In the genomic region with DNA sequence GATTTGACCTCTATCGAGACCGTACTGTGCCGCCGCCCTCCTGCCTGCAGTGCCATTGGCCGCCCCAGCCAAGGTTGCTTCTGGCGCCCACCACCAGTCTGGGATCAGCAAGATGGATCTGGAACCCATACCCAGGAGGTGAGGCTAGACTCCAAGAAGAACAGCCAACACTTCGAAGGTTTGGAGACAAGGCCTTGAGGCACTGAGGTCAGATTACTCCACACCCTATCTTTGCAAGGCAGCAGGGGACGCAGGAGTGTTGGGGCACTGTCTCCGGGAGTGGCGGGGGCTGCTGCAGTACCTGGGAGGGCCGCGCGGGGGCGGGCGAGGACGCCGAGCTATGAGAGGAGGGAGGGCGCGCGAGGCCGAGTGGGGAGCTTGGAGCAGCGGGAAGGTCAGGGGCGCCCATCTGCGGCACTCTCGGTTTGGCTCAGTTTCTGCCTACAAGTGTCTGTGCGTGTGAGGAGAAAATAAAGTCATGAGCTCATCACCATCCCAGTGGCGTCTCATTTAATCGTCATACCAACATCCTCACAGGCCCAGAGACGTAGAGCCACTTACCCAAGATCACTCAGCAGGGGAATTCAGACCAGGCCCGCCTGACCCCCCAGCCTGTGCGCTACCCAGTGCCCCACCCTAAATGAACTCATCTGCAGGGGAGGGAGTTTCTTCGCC, we compare ENCODE assay signal across 8 cellular contexts. TPM values are rescaled to one million over a fixed set of nuclear protein-coding genes. Genes with fewer than 3 reads are reported as not detected.
DNase-seq lines count a peak whose midpoint lies in the region; ATAC-seq, FAIRE-seq and TF ChIP-seq lines count a peak whose summit lies in the region.

No MANE protein-coding gene starts in this region.

- ATAC-seq in HG03039 (IDR thresholded peaks at IDR 0.05; ENCODE audit: unreplicated experiment) = peak; percentile 78
- peak; percentile 91 for ATAC-seq in naive B cell (ENCODE audit: low read depth in 2 of 2)
- ATAC-seq in stimulated activated naive B cell treated with anti-CD40 and anti-IgM and Interleukin-4, amounts not matched to agents 10 μg/mL and 1 μg/mL and 100 μg/mL, for 72 hours (replicated peaks) = peak; percentile 91 to 93

- no peak overlapping the region for H3K4me2 ChIP-seq in endothelial cell of umbilical vein (ENCODE audit: insufficient read depth, low read length)

- H3K9me3 ChIP-seq in endothelial cell of umbilical vein (replicated peaks; ENCODE audit: control insufficient read depth, insufficient read depth, low read length) = no peaks in the 10 kb centered on the region

- POLR2A ChIA-PET in endothelial cell of umbilical vein (lab: Charles Lee) = no interaction called here

- H3K27me3 Mint-ChIP-seq in naive B cell = peaks cover 0 to 7% (median 5%) of the 10 kb centered on the region in 3 donors
- H3K27me3 Mint-ChIP-seq in stimulated activated naive B cell treated with anti-CD40 and anti-IgM and Interleukin-4, amounts not matched to agents 10 μg/mL and 1 μg/mL and 100 μg/mL, for 72 hours = peaks cover 11 to 13% of the 10 kb centered on the region in 2 donors

- intact Hi-C loops in endothelial cell of umbilical vein (cut with micrococcal nuclease) = no loop called here

- H3K9ac ChIP-seq in endothelial cell of umbilical vein (replicated peaks; ENCODE audit: extremely low read depth, insufficient read depth, low read length) = no peak overlapping the region

- no peaks in the 10 kb centered on the region for H3K9me1 ChIP-seq in endothelial cell of umbilical vein (replicated peaks; ENCODE audit: control insufficient read depth, extremely low read depth, insufficient read depth, low read length)

- H3K36me3 Mint-ChIP-seq in naive B cell = no peaks in the 10 kb centered on the region
- H3K36me3 Mint-ChIP-seq in stimulated activated naive B cell treated with anti-CD40 and anti-IgM and Interleukin-4, amounts not matched to agents 10 μg/mL and 1 μg/mL and 100 μg/mL, for 72 hours = no peaks in the 10 kb centered on the region

- BruUV-seq in endothelial cell of umbilical vein (replicated peaks; lab: Mats Ljungman, UMichigan) = no TSS peak

- no peaks in the 10 kb centered on the region for H3K4me1 ChIP-seq in endothelial cell of umbilical vein (ENCODE audit: control insufficient read depth, extremely low read depth, insufficient read depth, low read length)

- no peaks in the 10 kb centered on the region for H3K79me2 ChIP-seq in endothelial cell of umbilical vein (ENCODE audit: control insufficient read depth, insufficient read depth, low read length)

- no peak overlapping the region for H3K4me3 ChIP-seq in endothelial cell of umbilical vein (replicated peaks in 1 of 3; ENCODE audit: insufficient read depth in 1 of 3, low read depth in 1 of 3, low read length in 3 of 3)

- H3K27ac ChIP-seq in endothelial cell of umbilical vein (ENCODE audit: insufficient read depth, low read depth, low read length) = no peak overlapping the region

- no peaks in the 10 kb centered on the region for H4K20me1 ChIP-seq in endothelial cell of umbilical vein (replicated peaks; ENCODE audit: control insufficient read depth, extremely low read depth, insufficient read depth, low read length)

- H2AFZ ChIP-seq in endothelial cell of umbilical vein (ENCODE audit: low read depth, low read length) = no peak overlapping the region

- dilution Hi-C loops in endothelial cell of umbilical vein (cut with MboI; ENCODE audit: extremely low pct_ligation_motif_present, low sequenced_read_pairs) = no loop called here

- peak; percentile 90 to 94 for TF ChIP-seq CTCF in endothelial cell of umbilical vein (IDR thresholded peaks at IDR 0.05; ENCODE audit: extremely low read depth in 1 of 2, insufficient read depth in 1 of 2, low read depth in 1 of 2, low read length in 2 of 2)

- no peaks in the 10 kb centered on the region for H3K9me3 Mint-ChIP-seq in naive B cell
- no peaks in the 10 kb centered on the region for H3K9me3 Mint-ChIP-seq in stimulated activated naive B cell treated with anti-CD40 and anti-IgM and Interleukin-4, amounts not matched to agents 10 μg/mL and 1 μg/mL and 100 μg/mL, for 72 hours

- CTCF ChIA-PET in endothelial cell of umbilical vein (lab: Charles Lee) = interaction anchor here (0.5 to 5.1 kb wide), 35 partner anchors 8 to 380 kb away, joined by 3 to 64 read pairs (median 4); a partner anchor contains a TSS

- H3K4me1 Mint-ChIP-seq in naive B cell = peaks cover 14 to 22% (median 15%) of the 10 kb centered on the region in 3 donors
- H3K4me1 Mint-ChIP-seq in stimulated activated naive B cell treated with anti-CD40 and anti-IgM and Interleukin-4, amounts not matched to agents 10 μg/mL and 1 μg/mL and 100 μg/mL, for 72 hours = peaks cover 17 to 24% of the 10 kb centered on the region in 2 donors

- peak; percentile 89 for FAIRE-seq in endothelial cell of umbilical vein (lab: Jason Lieb, UNC)

- H3K4me3 Mint-ChIP-seq in naive B cell = peak overlapping the region; percentile 26 to 80 (median 62)
- peak overlapping the region; percentile 26 to 71 for H3K4me3 Mint-ChIP-seq in stimulated activated naive B cell treated with anti-CD40 and anti-IgM and Interleukin-4, amounts not matched to agents 10 μg/mL and 1 μg/mL and 100 μg/mL, for 72 hours

- DNase-seq in NCI-H1417 (lab: John Stamatoyannopoulos, UW) = peak; percentile 10 to 61 (median 28)
- DNase-seq in NCI-H1417 treated with DMSO at 0.1 percent for 48 hours (lab: John Stamatoyannopoulos, UW) = no peak
- DNase-seq in NOMO-1 treated with DMSO at 0.1 percent for 48 hours (lab: John Stamatoyannopoulos, UW; ENCODE audit: unreplicated experiment) = peak; percentile 75
- peak; percentile 60 to 93 (median 82) for DNase-seq in activated CD8-positive, alpha-beta memory T cell treated with anti-CD3 and anti-CD28 coated beads for 48 hours (ENCODE audit: low read depth in 2 of 3, low spot score in 2 of 3)
- peak; percentile 47 for DNase-seq in endothelial cell of umbilical vein (ENCODE audit: low read depth, low spot score)
- peak; percentile 74 for DNase-seq in naive B cell
- DNase-seq in stimulated activated naive B cell treated with anti-CD40 and anti-IgM and Interleukin-4, amounts not matched to agents 10 μg/mL and 1 μg/mL and 100 μg/mL, for 72 hours = peak; percentile 81

- H3K27me3 ChIP-seq in endothelial cell of umbilical vein (ENCODE audit: control insufficient read depth in 2 of 2, insufficient read depth in 2 of 2, low read length in 2 of 2) = peaks cover 7 to 13% of the 10 kb centered on the region in 2 experiments

- H3K27ac Mint-ChIP-seq in naive B cell = peak overlapping the region; percentile 37 to 88 (median 80)
- peak overlapping the region; percentile 67 for H3K27ac Mint-ChIP-seq in stimulated activated naive B cell treated with anti-CD40 and anti-IgM and Interleukin-4, amounts not matched to agents 10 μg/mL and 1 μg/mL and 100 μg/mL, for 72 hours

- H3K36me3 ChIP-seq in endothelial cell of umbilical vein (ENCODE audit: control insufficient read depth in 2 of 2, extremely low read depth in 1 of 2, insufficient read depth in 2 of 2, low read length in 2 of 2) = no peaks in the 10 kb centered on the region

- TF ChIP-seq POLR2A in endothelial cell of umbilical vein (IDR thresholded peaks at IDR 0.05; ENCODE audit: low read depth, low read length) = no peak

TF ChIP-seq in endothelial cell of umbilical vein, 7 proteins besides CTCF, POLR2A, EP300 and RAD21:
- TF ChIP-seq FOS (IDR thresholded peaks at IDR 0.05; ENCODE audit: borderline replicate concordance, insufficient read depth, low read length) (no peak), MYC (IDR thresholded peaks at IDR 0.05; ENCODE audit: low read depth, low read length) (no peak), GATA2 (IDR thresholded peaks at IDR 0.05; ENCODE audit: insufficient read depth, insufficient read length, low read depth, low read length) (no peak), EZH2 (IDR thresholded peaks at IDR 0.05; ENCODE audit: borderline replicate concordance, low read depth, low read length, severe bottlenecking) (no peak), JUN (IDR thresholded peaks at IDR 0.05; ENCODE audit: borderline replicate concordance, insufficient read depth, insufficient read length, low read depth) (no peak), POLR2AphosphoS5 (IDR thresholded peaks at IDR 0.05; ENCODE audit: insufficient read depth, low read depth, low read length) (no peak)
- TF ChIP-seq, protein P1, sequence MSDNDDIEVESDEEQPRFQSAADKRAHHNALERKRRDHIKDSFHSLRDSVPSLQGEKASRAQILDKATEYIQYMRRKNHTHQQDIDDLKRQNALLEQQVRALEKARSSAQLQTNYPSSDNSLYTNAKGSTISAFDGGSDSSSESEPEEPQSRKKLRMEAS (IDR thresholded peaks at IDR 0.05; ENCODE audit: insufficient read depth, insufficient read length) = no peak

RNA-seq across cellular contexts. Expression of a gene that starts 20.5 kb away (rescaled TPM):
- total RNA-seq in endothelial cell of umbilical vein = not detected in 2 replicates
- polyA plus RNA-seq in endothelial cell of umbilical vein = not detected in 2 replicates
- polyA plus RNA-seq in endothelial cell of umbilical vein (2011; cell fraction: cytosol; rRNA removed) = not detected in 2 replicates
- polyA plus RNA-seq in endothelial cell of umbilical vein (2011; cell fraction: nucleus; rRNA removed) = 0.04 TPM in 1 of 2 replicates, not detected in the other
- not detected in 2 replicates for polyA plus RNA-seq in endothelial cell of umbilical vein (2012)
- 0.07 TPM in 1 of 2 replicates, not detected in the other for polyA minus RNA-seq in endothelial cell of umbilical vein
- not detected for polyA minus RNA-seq in endothelial cell of umbilical vein (2011; cell fraction: cytosol; rRNA and poly(A)+ RNA removed)
- not detected in 2 replicates for polyA minus RNA-seq in endothelial cell of umbilical vein (2011; cell fraction: nucleus; rRNA and poly(A)+ RNA removed)
- not detected for polyA plus RNA-seq in naive B cell (ENCODE audit: low read depth in 6 of 6)
